In the genomic region with DNA sequence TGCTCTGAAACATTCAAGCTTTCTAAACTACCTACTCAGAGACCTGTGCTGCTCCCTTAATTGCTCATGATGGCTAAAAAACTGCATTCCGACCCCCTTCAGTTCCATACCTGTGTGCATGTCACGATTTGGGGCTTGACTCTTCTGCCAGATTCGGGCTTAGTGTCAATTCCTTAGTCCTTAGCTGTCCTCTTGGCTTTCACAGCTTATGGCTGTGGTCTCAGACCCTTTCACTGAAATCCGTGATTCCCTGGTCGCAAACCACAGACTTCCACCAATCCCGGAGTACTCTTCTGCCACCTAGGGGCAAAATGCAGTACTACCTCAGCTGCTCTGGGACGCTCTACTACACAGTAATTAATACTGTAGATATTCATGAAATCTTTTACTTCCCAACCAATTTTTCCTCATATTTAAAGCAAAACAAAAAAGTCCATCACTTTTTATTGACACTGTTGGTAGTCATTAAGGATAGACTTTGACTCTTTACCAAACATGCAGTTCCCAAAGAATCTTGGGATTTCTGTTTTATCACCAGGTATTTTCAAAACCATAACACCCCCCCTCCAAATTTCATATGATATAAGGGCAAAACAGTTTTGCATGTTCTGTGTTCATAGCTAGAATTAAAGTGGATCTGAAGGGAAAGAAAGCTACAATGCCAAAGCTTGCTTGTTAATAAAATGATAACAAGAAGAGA, we compare ENCODE assay signal across 8 cellular contexts.
A peak's percentile ranks its signal among the peaks of the same experiment; 100 is the strongest.
DNase-seq lines count a peak whose midpoint lies in the region; ATAC-seq and TF ChIP-seq lines count a peak whose summit lies in the region.

No MANE protein-coding gene starts in this region.

- ATAC-seq in GM19328 (IDR thresholded peaks at IDR 0.05; ENCODE audit: unreplicated experiment), result peak; percentile 68
- ATAC-seq in HG03439 (IDR thresholded peaks at IDR 0.05; ENCODE audit: unreplicated experiment), result peak; percentile 77

- no peaks in the 10 kb centered on the region for H3K9me3 Mint-ChIP-seq in progenitor cell of endocrine pancreas (ENCODE audit: low read depth)

- DNase-seq in D341Med (ENCODE audit: low spot score) (peak; percentile 74), NOMO-1 treated with dmso at 0.1 percent for 144 hours (lab: John Stamatoyannopoulos, UW; ENCODE audit: unreplicated experiment) (peak; percentile 44), glomerular visceral epithelial cell (ENCODE audit: extremely low spot score) (peak; percentile 74), progenitor cell of endocrine pancreas (ENCODE audit: low spot score, unreplicated experiment) (peak; percentile 70), GDM1 (lab: John Stamatoyannopoulos, UW) (no peak)
- peak; percentile 66 for DNase-seq in activated effector memory CD4-positive, alpha-beta T cell treated with anti-CD3 and anti-CD28 coated beads, Interleukin-2, amount 50 U/mL, for 16 hours

- H3K36me3 Mint-ChIP-seq in progenitor cell of endocrine pancreas (ENCODE audit: insufficient read depth), result no peaks in the 10 kb centered on the region

- peak; percentile 95 for TF ChIP-seq CTCF in progenitor cell of endocrine pancreas (IDR thresholded peaks at IDR 0.05; ENCODE audit: unreplicated experiment)

- peaks cover 5% of the 10 kb centered on the region for H3K4me1 Mint-ChIP-seq in progenitor cell of endocrine pancreas (ENCODE audit: low read depth)

- H3K27ac Mint-ChIP-seq in progenitor cell of endocrine pancreas, result no peak overlapping the region

- peak overlapping the region; percentile 25 for H3K4me3 Mint-ChIP-seq in progenitor cell of endocrine pancreas (ENCODE audit: low read depth)

- peaks cover 7% of the 10 kb centered on the region for H3K27me3 Mint-ChIP-seq in progenitor cell of endocrine pancreas
